22 cellular contexts compared by ENCODE assay signal in genomic region chr12:42585846-42586226, GRCh38. TPM values are rescaled to one million over a fixed set of nuclear protein-coding genes. Genes with fewer than 3 reads are reported as not detected.
A peak's percentile ranks its signal among the peaks of the same experiment; 100 is the strongest.
DNase-seq lines count a peak whose midpoint lies in the region; ATAC-seq and TF ChIP-seq lines count a peak whose summit lies in the region.
"Had no signal": no experiment of that assay in that cellular context is flagged by ENCODE, and none has a peak within 500 bp of the region (broad histone marks: within the 10 kb centered on the region; RNA-seq: fewer than 3 reads in every experiment).

No MANE protein-coding gene starts in this region.

- H3K4me3 ChIP-seq in cardiac muscle cell (peak overlapping the region; percentile 87), astrocyte of the cerebellum (ENCODE audit: low read depth, low read length) (peak overlapping the region; percentile 22), kidney epithelial cell (ENCODE audit: low read depth, low read length) (peak overlapping the region; percentile 19)
- H3K4me3 ChIP-seq: adrenal gland, esophagus squamous epithelium, skin epidermis, stomach had no signal

- intact Hi-C loops in left ventricle myocardium superior (cut with micrococcal nuclease) = loop anchor here (5.0 kb wide), 1 partner anchor 751 kb away; no protein-coding TSS in a partner anchor

- peaks cover 52% of the 10 kb centered on the region for H3K4me1 ChIP-seq in cardiac muscle cell (ENCODE audit: low read depth)

- H3K27ac ChIP-seq in cardiac muscle cell = no peak overlapping the region
- H3K27ac ChIP-seq: adrenal gland, esophagus squamous epithelium, skin epidermis had no signal

- H3K27me3 ChIP-seq in cardiac muscle cell = no peaks in the 10 kb centered on the region
- H3K27me3 ChIP-seq in kidney epithelial cell (ENCODE audit: control insufficient read depth, insufficient read depth, low read length) = no peaks in the 10 kb centered on the region

- TF ChIP-seq CTCF in cardiac muscle cell (IDR thresholded peaks at IDR 0.05; ENCODE audit: low read depth, low read length) (no peak), astrocyte of the cerebellum (IDR thresholded peaks at IDR 0.05; ENCODE audit: low read depth, low read length, missing control alignments) (no peak), kidney epithelial cell (IDR thresholded peaks at IDR 0.05; ENCODE audit: insufficient read depth, low read length, poor library complexity, severe bottlenecking) (no peak)

- DNase-seq in cardiac muscle cell (ENCODE audit: low read depth in 1 of 2, low spot score in 1 of 2) = no peak
- DNase-seq in left ventricle myocardium superior = no peak
- DNase-seq in astrocyte of the cerebellum (ENCODE audit: low read depth) = no peak
- DNase-seq in kidney epithelial cell (ENCODE audit: low read depth) = no peak
- DNase-seq in activated T-cell treated with anti-CD3 and anti-CD28 coated beads, Interleukin-2, amount 50 U/mL, for 48 hours = no peak
- no peak for DNase-seq in activated CD4-positive, alpha-beta T cell treated with anti-CD3 and anti-CD28 coated beads for 4 hours
- DNase-seq in iPS-NIHi7 (ENCODE audit: extremely low spot score) = no peak
- no peak for DNase-seq in NCI-H2029 (lab: John Stamatoyannopoulos, UW)
- DNase-seq: activated CD4-positive, alpha-beta T cell treated with anti-CD3 and anti-CD28 coated beads for 48 hours; activated effector memory CD4-positive, alpha-beta T cell treated with anti-CD3 and anti-CD28 coated beads, Interleukin-2, amount 50 U/mL, for 16 hours; adrenal gland; Calu3; central memory CD4-positive, alpha-beta T cell; esophagus squamous epithelium; naive thymus-derived CD8-positive, alpha-beta T cell; NCI-H1436; NCI-H82; posterior cingulate gyrus; stimulated activated CD4-positive, alpha-beta T cell treated with anti-CD3 and anti-CD28 coated beads, Interleukin-2, amount 100 ng/mL, for 48 hours; stomach had no signal

- ATAC-seq in left ventricle myocardium superior = no peak
- ATAC-seq: naive thymus-derived CD8-positive, alpha-beta T cell; SK-N-SH treated with all-trans-retinoic acid at 6 μM for 48 hours had no signal

- H3K36me3 ChIP-seq in cardiac muscle cell (no peaks in the 10 kb centered on the region), kidney epithelial cell (ENCODE audit: control insufficient read depth, insufficient read depth, low read length) (no peaks in the 10 kb centered on the region)
- H3K36me3 ChIP-seq: adrenal gland, esophagus squamous epithelium, stomach had no signal

- in situ Hi-C loops in astrocyte of the cerebellum (cut with HindIII; ENCODE audit: low sequenced_read_pairs) = no loop called here

- H3K9me3 ChIP-seq in cardiac muscle cell (ENCODE audit: low read depth) = no peaks in the 10 kb centered on the region
- H3K9me3 ChIP-seq: adrenal gland, esophagus squamous epithelium, stomach had no signal

RNA-seq across cellular contexts. Expression of gene PRICKLE1, which starts 3.7 kb away (rescaled TPM):
- total RNA-seq in cardiac muscle cell (58.8 and 71.4 TPM in 2 replicates), left ventricle myocardium superior (17.7 TPM), kidney epithelial cell (8.0 and 8.1 TPM in 2 replicates)
- polyA plus RNA-seq in cardiac muscle cell = 105 and 121 TPM in 2 replicates

Comparison
In these comparisons a context has a peak if more than half of its experiments do, and no peak if none do; other contexts are left out.
1. H3K4me3 ChIP-seq: peak in every context shown above with its lines; median percentile 87 in cardiac muscle cell; 22 in astrocyte of the cerebellum; 19 in kidney epithelial cell.